In genomic region chr12:11863478-11863906, GRCh38 we compare ENCODE assay signal across 11 cellular contexts.
DNase-seq lines count a peak whose midpoint lies in the region; ATAC-seq and TF ChIP-seq lines count a peak whose summit lies in the region.
"Had no signal": no experiment of that assay in that cellular context is flagged by ENCODE, and none has a peak within 500 bp of the region (broad histone marks: within the 10 kb centered on the region; RNA-seq: fewer than 3 reads in every experiment).

No MANE protein-coding gene starts in this region.

- H3K36me3 Mint-ChIP-seq in CD4-positive, CD25-positive, alpha-beta regulatory T cell, result peaks cover 47% of the 10 kb centered on the region
- peaks cover 54% of the 10 kb centered on the region for H3K36me3 Mint-ChIP-seq in brain
- H3K36me3 Mint-ChIP-seq in natural killer cell treated with Interleukin-12 subunit alpha and Interleukin-12 subunit beta and Interleukin-15 and Interleukin-18, amount 100 ng/mL, for 72 hours, result peaks cover 26% of the 10 kb centered on the region
- peaks cover 83% of the 10 kb centered on the region for H3K36me3 Mint-ChIP-seq in activated T-cell treated with anti-CD3 and anti-CD28 coated beads, Interleukin-2, amount 50 U/mL, for 4 hours (ENCODE audit: insufficient read depth)

- no peak overlapping the region for H3K27ac ChIP-seq in CD4-positive, CD25-positive, alpha-beta regulatory T cell (ENCODE audit: insufficient read depth, low read length, poor library complexity, severe bottlenecking)
- H3K27ac ChIP-seq in right cardiac atrium (ENCODE audit: low read length), result peak overlapping the region; percentile 77
- H3K27ac ChIP-seq in sigmoid colon, result peak overlapping the region; percentile 82 to 88 (median 84)

- H3K27ac Mint-ChIP-seq in CD4-positive, CD25-positive, alpha-beta regulatory T cell, result peak overlapping the region in 2 of 3 donors; percentile 14 to 69
- peak overlapping the region in 4 of 5 experiments; percentile 22 to 92 (median 89) for H3K27ac Mint-ChIP-seq in brain
- H3K27ac Mint-ChIP-seq in natural killer cell treated with Interleukin-12 subunit alpha and Interleukin-12 subunit beta and Interleukin-15 and Interleukin-18, amount 100 ng/mL, for 72 hours, result peak overlapping the region in 1 of 2 donors; percentile 53
- H3K27ac Mint-ChIP-seq: activated naive CD8-positive, alpha-beta T cell had no signal

- intact Hi-C loops in right cardiac atrium (cut with DNase I) (no loop called here), sigmoid colon (cut with DNase I) (loop anchor here (5.0 kb wide), 3 partner anchors 71 to 211 kb away; no protein-coding TSS in a partner anchor)

- no peak for TF ChIP-seq CTCF in brain (conservative IDR thresholded peaks at IDR 0.05)
- no peak for TF ChIP-seq CTCF in sigmoid colon (IDR thresholded peaks at IDR 0.05)

- no peak for TF ChIP-seq EP300 in sigmoid colon (IDR thresholded peaks at IDR 0.05)

- H3K4me1 ChIP-seq in CD4-positive, CD25-positive, alpha-beta regulatory T cell (ENCODE audit: control insufficient read depth, insufficient read depth, low read length, poor library complexity, severe bottlenecking), result no peaks in the 10 kb centered on the region
- H3K4me1 ChIP-seq in right cardiac atrium (ENCODE audit: control insufficient read depth, insufficient read depth, low read length) (peaks cover 22% of the 10 kb centered on the region), sigmoid colon (peaks cover 0 to 54% (median 51%) of the 10 kb centered on the region in 4 donors)

- peaks cover 5 to 7% of the 10 kb centered on the region in 2 experiments for H3K9me3 ChIP-seq in CD4-positive, CD25-positive, alpha-beta regulatory T cell (ENCODE audit: control insufficient read depth in 2 of 2, low read length in 2 of 2)
- no peaks in the 10 kb centered on the region for H3K9me3 ChIP-seq in right cardiac atrium (ENCODE audit: control insufficient read depth, low read length)
- H3K9me3 ChIP-seq in sigmoid colon, result peaks cover 3 to 8% (median 8%) of the 10 kb centered on the region in 4 donors

- no peak for DNase-seq in CD4-positive, CD25-positive, alpha-beta regulatory T cell
- peak; percentile 56 to 76 (median 72) for DNase-seq in right cardiac atrium
- DNase-seq in sigmoid colon, result peak; percentile 91
- DNase-seq in natural killer cell treated with Interleukin-12 subunit alpha and Interleukin-12 subunit beta and Interleukin-15 and Interleukin-18, amount 100 ng/mL, for 72 hours (ENCODE audit: low spot score), result no peak
- no peak for DNase-seq in activated T-cell treated with anti-CD3 and anti-CD28 coated beads, Interleukin-2, amount 50 U/mL, for 4 hours
- no peak for DNase-seq in NOMO-1 (lab: John Stamatoyannopoulos, UW; ENCODE audit: unreplicated experiment in 2 of 2)
- DNase-seq: immature natural killer cell, NCI-H2081 had no signal

- H3K9me3 Mint-ChIP-seq in CD4-positive, CD25-positive, alpha-beta regulatory T cell, result peaks cover 0 to 15% (median 2%) of the 10 kb centered on the region in 7 donors
- H3K9me3 Mint-ChIP-seq in brain, result peaks cover 20 to 35% (median 25%) of the 10 kb centered on the region in 5 experiments
- peaks cover 6% of the 10 kb centered on the region for H3K9me3 Mint-ChIP-seq in natural killer cell treated with Interleukin-12 subunit alpha and Interleukin-12 subunit beta and Interleukin-15 and Interleukin-18, amount 100 ng/mL, for 72 hours
- peaks cover 12% of the 10 kb centered on the region for H3K9me3 Mint-ChIP-seq in activated T-cell treated with anti-CD3 and anti-CD28 coated beads, Interleukin-2, amount 50 U/mL, for 4 hours

- H3K27me3 Mint-ChIP-seq in CD4-positive, CD25-positive, alpha-beta regulatory T cell, result no peaks in the 10 kb centered on the region
- peaks cover 2% of the 10 kb centered on the region for H3K27me3 Mint-ChIP-seq in brain
- H3K27me3 Mint-ChIP-seq in natural killer cell treated with Interleukin-12 subunit alpha and Interleukin-12 subunit beta and Interleukin-15 and Interleukin-18, amount 100 ng/mL, for 72 hours, result no peaks in the 10 kb centered on the region
- H3K27me3 Mint-ChIP-seq in activated T-cell treated with anti-CD3 and anti-CD28 coated beads, Interleukin-2, amount 50 U/mL, for 4 hours (ENCODE audit: low read depth), result no peaks in the 10 kb centered on the region
- H3K27me3 Mint-ChIP-seq: activated naive CD8-positive, alpha-beta T cell had no signal

- TF ChIP-seq POLR2A in sigmoid colon (IDR thresholded peaks at IDR 0.05), result no peak

- H3K4me3 Mint-ChIP-seq in CD4-positive, CD25-positive, alpha-beta regulatory T cell, result no peak overlapping the region
- peak overlapping the region in 1 of 5 experiments; percentile 23 for H3K4me3 Mint-ChIP-seq in brain
- H3K4me3 Mint-ChIP-seq in natural killer cell treated with Interleukin-12 subunit alpha and Interleukin-12 subunit beta and Interleukin-15 and Interleukin-18, amount 100 ng/mL, for 72 hours, result no peak overlapping the region
- H3K4me3 Mint-ChIP-seq in activated T-cell treated with anti-CD3 and anti-CD28 coated beads, Interleukin-2, amount 50 U/mL, for 4 hours, result no peak overlapping the region
- H3K4me3 Mint-ChIP-seq: activated naive CD8-positive, alpha-beta T cell; immature natural killer cell had no signal

- no peak for ATAC-seq in CD4-positive, CD25-positive, alpha-beta regulatory T cell (ENCODE audit: low read depth in 2 of 2)
- ATAC-seq in right cardiac atrium, result peak; percentile 87
- no peak for ATAC-seq in natural killer cell treated with Interleukin-12 subunit alpha and Interleukin-12 subunit beta and Interleukin-15 and Interleukin-18, amount 100 ng/mL, for 72 hours
- no peak for ATAC-seq in GM19467 (IDR thresholded peaks at IDR 0.05; ENCODE audit: unreplicated experiment)
- ATAC-seq in activated T-cell treated with anti-CD3 and anti-CD28 coated beads, Interleukin-2, amount 50 U/mL, for 4 hours, result no peak

- no peak overlapping the region for H3K4me3 ChIP-seq in CD4-positive, CD25-positive, alpha-beta regulatory T cell (ENCODE audit: low read depth, low read length)
- H3K4me3 ChIP-seq in right cardiac atrium (ENCODE audit: low read length) (no peak overlapping the region), sigmoid colon (peak overlapping the region in 1 of 4 donors; percentile 1)

- no peaks in the 10 kb centered on the region for H3K27me3 ChIP-seq in CD4-positive, CD25-positive, alpha-beta regulatory T cell (ENCODE audit: control insufficient read depth, insufficient read depth, low read length)
- H3K27me3 ChIP-seq in right cardiac atrium (ENCODE audit: control insufficient read depth, insufficient read depth), result no peaks in the 10 kb centered on the region
- no peaks in the 10 kb centered on the region for H3K27me3 ChIP-seq in sigmoid colon

- H3K36me3 ChIP-seq in CD4-positive, CD25-positive, alpha-beta regulatory T cell (ENCODE audit: control insufficient read depth, insufficient read depth, low read length), result peaks cover 11% of the 10 kb centered on the region
- peaks cover 0 to 3% (median 0%) of the 10 kb centered on the region in 4 donors for H3K36me3 ChIP-seq in sigmoid colon

- peaks cover 2 to 11% (median 7%) of the 10 kb centered on the region in 4 donors for H3K4me1 Mint-ChIP-seq in CD4-positive, CD25-positive, alpha-beta regulatory T cell
- peaks cover 34% of the 10 kb centered on the region for H3K4me1 Mint-ChIP-seq in brain
- H3K4me1 Mint-ChIP-seq in natural killer cell treated with Interleukin-12 subunit alpha and Interleukin-12 subunit beta and Interleukin-15 and Interleukin-18, amount 100 ng/mL, for 72 hours (ENCODE audit: low read depth in 2 of 2), result peaks cover 4 to 23% of the 10 kb centered on the region in 2 donors
- peaks cover 30% of the 10 kb centered on the region for H3K4me1 Mint-ChIP-seq in activated T-cell treated with anti-CD3 and anti-CD28 coated beads, Interleukin-2, amount 50 U/mL, for 4 hours (ENCODE audit: low read depth)

- WGBS in right cardiac atrium, result 7% methylated on average over 5 of the region's 5 CpGs
- WGBS in sigmoid colon, 2 donors, result 69 to 82% methylated on average over 5 of the region's 5 CpGs

Comparison
In these comparisons a context has a peak if more than half of its experiments do, and no peak if none do; other contexts are left out.
1. ATAC-seq: peak in right cardiac atrium (2 of 2); none in CD4-positive, CD25-positive, alpha-beta regulatory T cell (0 of 2), natural killer cell treated with Interleukin-12 subunit alpha and Interleukin-12 subunit beta and Interleukin-15 and Interleukin-18, amount 100 ng/mL, for 72 hours (0 of 2), GM19467 (single experiment) and activated T-cell treated with anti-CD3 and anti-CD28 coated beads, Interleukin-2, amount 50 U/mL, for 4 hours (0 of 2).
2. DNase-seq: peak in right cardiac atrium (3 of 3) and sigmoid colon (single experiment); none in CD4-positive, CD25-positive, alpha-beta regulatory T cell (0 of 3), natural killer cell treated with Interleukin-12 subunit alpha and Interleukin-12 subunit beta and Interleukin-15 and Interleukin-18, amount 100 ng/mL, for 72 hours (single experiment), activated T-cell treated with anti-CD3 and anti-CD28 coated beads, Interleukin-2, amount 50 U/mL, for 4 hours (single experiment) and NOMO-1 (0 of 2).